ENCODE assay signal across 26 cellular contexts in the genomic region with DNA sequence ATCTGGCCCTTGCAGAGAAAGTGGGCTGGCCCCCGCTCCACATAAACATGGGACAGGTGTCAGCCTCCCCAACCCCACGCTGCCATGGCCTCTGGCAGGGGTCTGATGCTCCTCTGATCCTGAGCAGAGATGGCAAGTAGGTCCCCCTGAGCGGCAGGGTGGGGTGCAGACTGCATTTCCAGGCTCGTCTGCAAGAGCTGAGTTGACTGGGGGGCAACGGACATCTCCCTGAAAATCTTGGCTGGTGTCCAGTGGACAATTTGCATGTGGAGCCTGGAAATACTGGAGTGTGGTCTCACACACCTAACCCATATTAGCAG.
DNase-seq lines count a peak whose midpoint lies in the region; ATAC-seq and TF ChIP-seq lines count a peak whose summit lies in the region.
"Had no signal": no experiment of that assay in that cellular context is flagged by ENCODE, and none has a peak within 500 bp of the region (broad histone marks: within the 10 kb centered on the region; RNA-seq: fewer than 3 reads in every experiment).

No MANE protein-coding gene starts in this region.

- peak overlapping the region; percentile 41 for H3K4me2 ChIP-seq in DOHH2 (ENCODE audit: low read length)
- H3K4me2 ChIP-seq: GM23338, PC-9 had no signal

- H3K27me3 ChIP-seq in DOHH2 (ENCODE audit: control insufficient read depth, low read length) (no peaks in the 10 kb centered on the region), sigmoid colon (no peaks in the 10 kb centered on the region)

- no peaks in the 10 kb centered on the region for H3K9me2 ChIP-seq in DOHH2 (replicated peaks; ENCODE audit: control insufficient read depth, low read length)

- H3K36me3 Mint-ChIP-seq in activated T-cell treated with anti-CD3 and anti-CD28 coated beads, Interleukin-2, amount 50 U/mL, for 4 hours (ENCODE audit: insufficient read depth), result no peaks in the 10 kb centered on the region
- H3K36me3 Mint-ChIP-seq: CD14-positive monocyte; CD8-positive, alpha-beta memory T cell had no signal

- TF ChIP-seq EP300 in sigmoid colon (IDR thresholded peaks at IDR 0.05), result no peak

- H3K27ac ChIP-seq in DOHH2 (ENCODE audit: low read depth, low read length) (no peak overlapping the region), sigmoid colon (peak overlapping the region in 3 of 4 donors; percentile 70 to 79 (median 77))
- H3K27ac ChIP-seq: PC-9 had no signal

- H3K4me3 ChIP-seq in DOHH2 (ENCODE audit: low read length) (peak overlapping the region; percentile 33), sigmoid colon (no peak overlapping the region)
- H3K4me3 ChIP-seq: GM23338, K562, PC-9 had no signal

- peaks cover 21% of the 10 kb centered on the region for H3K27me3 Mint-ChIP-seq in activated T-cell treated with anti-CD3 and anti-CD28 coated beads, Interleukin-2, amount 50 U/mL, for 4 hours (ENCODE audit: low read depth)

- intact Hi-C loops in sigmoid colon (cut with DNase I), result loop anchor here (5.0 kb wide), 1 partner anchor 185 kb away; no protein-coding TSS in a partner anchor

- H4K20me1 ChIP-seq in DOHH2 (ENCODE audit: control insufficient read depth, insufficient read depth, low read depth, low read length), result no peaks in the 10 kb centered on the region

- H3K36me3 ChIP-seq in DOHH2 (ENCODE audit: control insufficient read depth, low read length) (no peaks in the 10 kb centered on the region), sigmoid colon (no peaks in the 10 kb centered on the region)
- H3K36me3 ChIP-seq: BE2C had no signal

- TF ChIP-seq CTCF in DOHH2 (IDR thresholded peaks at IDR 0.05; ENCODE audit: low read depth, low read length, poor library complexity, severe bottlenecking) (no peak), sigmoid colon (IDR thresholded peaks at IDR 0.05) (no peak)

- no peaks in the 10 kb centered on the region for H3K79me2 ChIP-seq in DOHH2 (ENCODE audit: control insufficient read depth, low read length)

- 74 to 86% methylated on average over 5 of the region's 5 CpGs for WGBS in sigmoid colon, 2 donors

- 0 out of 2 replicates have a peak, but pooled peaks cover 3% of the 10 kb centered on the region for H3F3A ChIP-seq in DOHH2 (ENCODE audit: control insufficient read depth, insufficient read depth)

- H3K4me1 ChIP-seq in DOHH2 (ENCODE audit: control insufficient read depth, low read length) (peaks cover 33% of the 10 kb centered on the region), sigmoid colon (peaks cover 0 to 51% (median 44%) of the 10 kb centered on the region in 4 donors)
- H3K4me1 ChIP-seq: BE2C had no signal

- no peak for TF ChIP-seq POLR2A in sigmoid colon (IDR thresholded peaks at IDR 0.05)

- H3K4me3 Mint-ChIP-seq in activated T-cell treated with anti-CD3 and anti-CD28 coated beads, Interleukin-2, amount 50 U/mL, for 4 hours, result no peak overlapping the region
- H3K4me3 Mint-ChIP-seq: CD14-positive monocyte; CD8-positive, alpha-beta memory T cell; GM23338; H9 had no signal

- H3K4me1 Mint-ChIP-seq in activated T-cell treated with anti-CD3 and anti-CD28 coated beads, Interleukin-2, amount 50 U/mL, for 4 hours (ENCODE audit: low read depth), result no peaks in the 10 kb centered on the region
- H3K4me1 Mint-ChIP-seq: CD14-positive monocyte; CD8-positive, alpha-beta memory T cell had no signal

- no peak for ATAC-seq in activated T-cell treated with anti-CD3 and anti-CD28 coated beads, Interleukin-2, amount 50 U/mL, for 4 hours
- ATAC-seq: GM23338, K562 had no signal

- H3K9me3 Mint-ChIP-seq in activated T-cell treated with anti-CD3 and anti-CD28 coated beads, Interleukin-2, amount 50 U/mL, for 4 hours, result no peaks in the 10 kb centered on the region
- H3K9me3 Mint-ChIP-seq: CD8-positive, alpha-beta memory T cell; GM23338; H9 had no signal

- DNase-seq in AG20443 (ENCODE audit: low spot score) (peak; percentile 8), mesenteric fat pad (ENCODE audit: low spot score) (peak; percentile 78), sigmoid colon (no peak), NCI-H510A treated with DMSO at 0.1 percent for 48 hours (lab: John Stamatoyannopoulos, UW) (no peak), NCI-H2171 treated with DMSO at 0.1 percent for 48 hours (lab: John Stamatoyannopoulos, UW) (no peak)
- no peak for DNase-seq in activated T-cell treated with anti-CD3 and anti-CD28 coated beads, Interleukin-2, amount 50 U/mL, for 4 hours
- DNase-seq: BE2C; CD8-positive, alpha-beta memory T cell; DMS 273 treated with DMSO at 0.1 percent for 48 hours; DMS79; GF-D8; H9; Kasumi-1; NCI-H1092 treated with DMSO at 0.1 percent for 48 hours; NCI-H1436; NCI-H187; NCI-H2081 treated with DMSO at 0.1 percent for 48 hours; NCI-H526; NCI-H82; NK-92 treated with Interleukin-12 subunit alpha and Interleukin-12 subunit beta, amount 100 ng/mL, for 24 hours; PC-9; SHP77 had no signal

- H3K9me3 ChIP-seq in DOHH2 (ENCODE audit: control insufficient read depth, insufficient read depth, low read length) (no peaks in the 10 kb centered on the region), sigmoid colon (no peaks in the 10 kb centered on the region)
- H3K9me3 ChIP-seq: BE2C had no signal

Comparison
In these comparisons a context has a peak if more than half of its experiments do, and no peak if none do; other contexts are left out.
1. DNase-seq: peak in AG20443 (single experiment) and mesenteric fat pad (single experiment); none in sigmoid colon (single experiment), NCI-H510A treated with DMSO at 0.1 percent for 48 hours (single experiment), NCI-H2171 treated with DMSO at 0.1 percent for 48 hours (single experiment) and activated T-cell treated with anti-CD3 and anti-CD28 coated beads, Interleukin-2, amount 50 U/mL, for 4 hours (single experiment).